Comparison of ENCODE assay signal across 29 cellular contexts in genomic region chr17:81046770-81047359, GRCh38. TPM values are rescaled to one million over a fixed set of nuclear protein-coding genes. Genes with fewer than 3 reads are reported as not detected.
A peak's percentile ranks its signal among the peaks of the same experiment; 100 is the strongest.
DNase-seq lines count a peak whose midpoint lies in the region; ATAC-seq, FAIRE-seq and TF ChIP-seq lines count a peak whose summit lies in the region.
"Had no signal": no experiment of that assay in that cellular context is flagged by ENCODE, and none has a peak within 500 bp of the region (broad histone marks: within the 10 kb centered on the region; RNA-seq: fewer than 3 reads in every experiment).

No MANE protein-coding gene starts in this region.

- H2BK120ac ChIP-seq in neuronal stem cell (ENCODE audit: low read depth, low read length) = no peak overlapping the region

- intact Hi-C loops in PC-3 (cut with micrococcal nuclease) = no loop called here
- intact Hi-C loops in esophagus squamous epithelium (cut with DNase I) = no loop called here
- intact Hi-C loops in heart left ventricle (cut with DNase I) = no loop called here

- H3K23ac ChIP-seq in neuronal stem cell (ENCODE audit: low read depth, low read length, poor library complexity) = peak overlapping the region; percentile 58

- peaks cover 35% of the 10 kb centered on the region; the same call in 1 of the 2 replicates for H4K20me1 ChIP-seq in PC-3 (ENCODE audit: low read length)

- H3K9ac ChIP-seq in PC-3 (ENCODE audit: low read length) (no peak overlapping the region), neuronal stem cell (ENCODE audit: low read depth, low read length, poor library complexity) (no peak overlapping the region)

- FAIRE-seq in urothelium cell line (lab: Jason Lieb, UNC) = peak; percentile 72
- FAIRE-seq: colon, RCC 7860 had no signal

- peaks cover 100% of the 10 kb centered on the region for H3K79me2 ChIP-seq in PC-3 (ENCODE audit: low read length)

- H3K18ac ChIP-seq in neuronal stem cell (ENCODE audit: low read length) = no peak overlapping the region

- H3K4me3 ChIP-seq in PC-3 (ENCODE audit: low read length) (no peak overlapping the region), esophagus squamous epithelium (no peak overlapping the region), neuronal stem cell (ENCODE audit: low read length in 2 of 2) (no peak overlapping the region), heart left ventricle (no peak overlapping the region)
- H3K4me3 ChIP-seq: SJSA1, skin epidermis, transverse colon had no signal

- TF ChIP-seq CTCF in PC-3 (conservative IDR thresholded peaks at IDR 0.05; ENCODE audit: low read depth, low read length) = no peak
- no peak for TF ChIP-seq CTCF in esophagus squamous epithelium (IDR thresholded peaks at IDR 0.05)
- TF ChIP-seq CTCF in heart left ventricle (IDR thresholded peaks at IDR 0.05) = no peak

- H3F3A ChIP-seq in PC-3 (ENCODE audit: low read length, unreplicated experiment) = no peaks in the 10 kb centered on the region

- peaks cover 62% of the 10 kb centered on the region for H3K4me1 ChIP-seq in PC-3 (ENCODE audit: insufficient read depth, low read length)
- peaks cover 70 to 100% (median 83%) of the 10 kb centered on the region in 3 donors for H3K4me1 ChIP-seq in esophagus squamous epithelium
- H3K4me1 ChIP-seq in neuronal stem cell (ENCODE audit: control insufficient read depth in 2 of 2, insufficient read depth in 1 of 2, low read depth in 1 of 2, low read length in 2 of 2) = peaks cover 19 to 35% of the 10 kb centered on the region in 2 donors
- peaks cover 14 to 90% (median 60%) of the 10 kb centered on the region in 12 donors for H3K4me1 ChIP-seq in heart left ventricle

- CTCF ChIA-PET in PC-3 (lab: Charles Lee) = no interaction called here

- no peak overlapping the region for H2AFZ ChIP-seq in PC-3 (ENCODE audit: low read length)
- no peak overlapping the region for H2AFZ ChIP-seq in neuronal stem cell (ENCODE audit: low read length)

- no peak overlapping the region for H4K8ac ChIP-seq in neuronal stem cell (ENCODE audit: low read depth, low read length)

- H2AK5ac ChIP-seq in neuronal stem cell (ENCODE audit: low read depth, low read length) = peak overlapping the region; percentile 83

- H3K27me3 ChIP-seq in PC-3 (ENCODE audit: low read length) (no peaks in the 10 kb centered on the region), esophagus squamous epithelium (no peaks in the 10 kb centered on the region), neuronal stem cell (ENCODE audit: control insufficient read depth in 3 of 3, insufficient read depth in 3 of 3, low read depth in 1 of 3, low read length in 3 of 3) (no peaks in the 10 kb centered on the region), heart left ventricle (no peaks in the 10 kb centered on the region)
- H3K27me3 ChIP-seq: SJSA1, transverse colon had no signal

- no peak overlapping the region for H3K14ac ChIP-seq in neuronal stem cell (ENCODE audit: low read length)

- H3K4me2 ChIP-seq in PC-3 (ENCODE audit: low read length) (no peak overlapping the region), neuronal stem cell (ENCODE audit: insufficient read depth, low read length, poor library complexity, severe bottlenecking) (no peak overlapping the region)

- peaks cover 49% of the 10 kb centered on the region for H3K79me1 ChIP-seq in neuronal stem cell (ENCODE audit: low read depth, low read length)

- no peaks in the 10 kb centered on the region for H3K9me2 ChIP-seq in PC-3 (replicated peaks; ENCODE audit: low read length)

- H2BK5ac ChIP-seq in neuronal stem cell (ENCODE audit: low read length) = no peak overlapping the region

- POLR2A ChIA-PET in PC-3 (lab: Charles Lee; ENCODE audit: unreplicated experiment) = no interaction called here

- H3K9me3 ChIP-seq in PC-3 (ENCODE audit: low read length) = no peaks in the 10 kb centered on the region
- no peaks in the 10 kb centered on the region for H3K9me3 ChIP-seq in esophagus squamous epithelium
- H3K9me3 ChIP-seq in neuronal stem cell (replicated peaks in 1 of 2; ENCODE audit: control insufficient read depth in 2 of 2, insufficient read depth in 1 of 2, low read depth in 1 of 2, low read length in 2 of 2) = peaks cover 0 to 5% of the 10 kb centered on the region in 2 donors
- no peaks in the 10 kb centered on the region for H3K9me3 ChIP-seq in heart left ventricle
- H3K9me3 ChIP-seq: SJSA1, transverse colon had no signal

- DNase-seq in PC-3 = peak; percentile 21
- DNase-seq in esophagus squamous epithelium (lab: John Stamatoyannopoulos, UW) = no peak
- DNase-seq in neuronal stem cell (ENCODE audit: low spot score) = no peak
- DNase-seq in urothelium cell line (ENCODE audit: low spot score) = no peak
- DNase-seq in T-helper 9 cell = no peak
- DNase-seq in heart left ventricle = no peak
- DNase-seq: activated CD4-positive, alpha-beta T cell treated with anti-CD3 and anti-CD28 coated beads, Interleukin-2, amount 50 U/mL, for 48 hours; activated CD8-positive, alpha-beta memory T cell treated with anti-CD3 and anti-CD28 coated beads, Interleukin-2, amount 50 U/mL, for 4 hours; activated naive CD4-positive, alpha-beta T cell treated with anti-CD3 and anti-CD28 coated beads, Interleukin-2, amount 50 U/mL, for 16 hours; amniotic stem cell; DND-41; effector CD8-positive, alpha-beta T cell; erythroblast; foreskin fibroblast; left cardiac atrium; naive thymus-derived CD4-positive, alpha-beta T cell; NCI-H1105; NCI-H2029 treated with DMSO at 0.1 percent for 48 hours; NCI-H2227 treated with DMSO at 0.1 percent for 48 hours; NCI-H69; nucleus accumbens; T-cell; transverse colon had no signal

- no peak overlapping the region for H3K27ac ChIP-seq in PC-3 (ENCODE audit: low read length)
- H3K27ac ChIP-seq in esophagus squamous epithelium = peak overlapping the region; percentile 52 to 89 (median 76)
- no peak overlapping the region for H3K27ac ChIP-seq in neuronal stem cell (replicated peaks; ENCODE audit: low read length)
- peak overlapping the region in 2 of 12 donors; percentile 32 to 82 for H3K27ac ChIP-seq in heart left ventricle
- H3K27ac ChIP-seq: C4-2B, SJSA1 had no signal

- ATAC-seq in PC-3 (no peak), HG03135 (IDR thresholded peaks at IDR 0.05; ENCODE audit: unreplicated experiment) (no peak), heart left ventricle (no peak)
- ATAC-seq: left cardiac atrium; naive thymus-derived CD4-positive, alpha-beta T cell; T-cell had no signal

- peak overlapping the region; percentile 7 for H2BK15ac ChIP-seq in neuronal stem cell (ENCODE audit: low read length)

- H3K4ac ChIP-seq in neuronal stem cell (ENCODE audit: low read length) = no peak overlapping the region

- H4K91ac ChIP-seq in neuronal stem cell (ENCODE audit: low read depth, low read length, poor library complexity) = no peak overlapping the region

- WGBS in esophagus squamous epithelium, 2 donors = 92% methylated on average over 11 of the region's 18 CpGs; no CpG with 5 or more reads in 1 of the 2 donors
- no CpG with 5 or more reads among the region's 18 CpGs for WGBS in neuronal stem cell (ENCODE audit: extremely low coverage in 2 of 2, insufficient read length in 2 of 2, insufficient replicate concordance in 1 of 2), 2 donors
- WGBS in heart left ventricle, 4 donors = 82 to 87% (median 86%) methylated on average over 15 to 18 of the region's 18 CpGs

- 0 out of 2 replicates have a peak, but pooled peaks cover 2% of the 10 kb centered on the region for H3K36me3 ChIP-seq in PC-3 (ENCODE audit: low read depth, low read length)
- H3K36me3 ChIP-seq in esophagus squamous epithelium = peaks cover 0 to 29% (median 0%) of the 10 kb centered on the region in 3 donors
- peaks cover 8 to 15% of the 10 kb centered on the region in 2 donors for H3K36me3 ChIP-seq in neuronal stem cell (replicated peaks in 1 of 2; ENCODE audit: control insufficient read depth in 2 of 2, insufficient read depth in 2 of 2, low read length in 2 of 2)
- no peaks in the 10 kb centered on the region for H3K36me3 ChIP-seq in heart left ventricle
- H3K36me3 ChIP-seq: transverse colon had no signal

- TF ChIP-seq POLR2A in esophagus squamous epithelium (IDR thresholded peaks at IDR 0.05) (no peak), heart left ventricle (IDR thresholded peaks at IDR 0.05) (no peak)

- no peak overlapping the region for H2BK12ac ChIP-seq in neuronal stem cell (ENCODE audit: low read length)

- no TSS peak for BruUV-seq in PC-3 (replicated peaks; lab: Mats Ljungman, UMichigan)

RNA-seq across cellular contexts. Expression of gene BAIAP2, which starts 11.9 kb away (rescaled TPM):
- 50.9 and 56.9 TPM in 2 replicates for total RNA-seq in PC-3 (2014; rRNA removed)
- 100 to 1,000 TPM in 3 of 4 donors, 10 to 100 TPM in 1; 87.8 to 175 (median 105) TPM for total RNA-seq in esophagus squamous epithelium
- 30.9 TPM for polyA plus RNA-seq in neuronal stem cell (2013, experiment 1 of 2)
- polyA plus RNA-seq in neuronal stem cell (2013, experiment 2 of 2) = 31.6 TPM
- total RNA-seq in heart left ventricle = 10 to 100 TPM in 8 of 9 donors, 1 to 10 TPM in 1; 8.9 to 30.2 (median 18.8) TPM
- polyA plus RNA-seq in heart left ventricle = 10 to 100 TPM; 15.3 to 18.5 TPM

RNA-seq across cellular contexts. Expression of gene CHMP6, which starts 55.2 kb away (rescaled TPM):
- total RNA-seq in PC-3 (2014; rRNA removed) (26.1 and 33.0 TPM in 2 replicates), esophagus squamous epithelium (10 to 100 TPM; 16.7 to 23.8 (median 22.1) TPM), heart left ventricle (10 to 100 TPM; 17.9 to 25.9 (median 19.4) TPM)
- 14.3 TPM for polyA plus RNA-seq in neuronal stem cell (2013, experiment 1 of 2)
- 13.1 TPM for polyA plus RNA-seq in neuronal stem cell (2013, experiment 2 of 2)
- 10 to 100 TPM; 24.4 to 35.5 TPM for polyA plus RNA-seq in heart left ventricle

Comparison
In these comparisons a context has a peak if more than half of its experiments do, and no peak if none do; other contexts are left out.
1. H3K27ac ChIP-seq: peak in esophagus squamous epithelium (4 of 4); none in PC-3 (single experiment) and neuronal stem cell (single experiment).